ENCODE assay signal across 8 cellular contexts in the genomic region with DNA sequence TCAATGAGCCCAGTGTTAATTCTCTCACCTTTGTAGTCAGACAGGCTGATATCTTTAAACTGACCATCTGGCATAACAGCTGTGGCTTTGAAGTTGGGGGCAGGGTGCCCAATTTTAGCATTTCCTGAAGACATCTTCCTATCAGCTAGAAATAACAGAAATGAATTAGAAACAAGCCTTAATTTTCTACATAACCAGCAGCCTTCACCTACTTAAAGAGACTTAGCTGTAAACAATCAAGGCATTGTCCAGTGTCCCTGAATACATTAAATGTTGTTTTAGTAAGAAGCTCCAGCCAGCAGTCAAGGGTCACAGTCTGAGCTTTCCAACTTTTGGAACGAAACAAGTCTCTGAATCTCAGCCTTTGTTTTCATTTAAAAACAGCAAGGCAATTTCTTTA. TPM values are rescaled to one million over a fixed set of nuclear protein-coding genes. Genes with fewer than 3 reads are reported as not detected.
DNase-seq lines count a peak whose midpoint lies in the region; ATAC-seq lines count a peak whose summit lies in the region.

No MANE protein-coding gene starts in this region.

- no peaks in the 10 kb centered on the region for H3K27me3 Mint-ChIP-seq in naive thymus-derived CD8-positive, alpha-beta T cell

- peak overlapping the region; percentile 70 for H3K27ac ChIP-seq in caudate nucleus (ENCODE audit: low read depth, low read length)

- H3K36me3 Mint-ChIP-seq in naive thymus-derived CD8-positive, alpha-beta T cell = peaks cover 0 to 49% (median 8%) of the 10 kb centered on the region in 3 donors

- DNase-seq in COLO829 (ENCODE audit: low spot score) (peak; percentile 72), NAMALWA (ENCODE audit: low spot score) (peak; percentile 66), caudate nucleus (lab: John Stamatoyannopoulos, UW) (peak in 3 of 61 donors; percentile 6 to 77 (median 18)), NCI-H187 (lab: John Stamatoyannopoulos, UW) (no peak)
- no peak for DNase-seq in naive thymus-derived CD8-positive, alpha-beta T cell
- DNase-seq in stimulated activated CD4-positive, alpha-beta T cell treated with anti-CD3 and anti-CD28 coated beads, Interleukin-4, amount 100 ng/mL, for 24 hours = no peak

- H3K4me3 Mint-ChIP-seq in naive thymus-derived CD8-positive, alpha-beta T cell = peak overlapping the region in 9 of 10 donors; percentile 47 to 96 (median 71)

- H3K4me1 Mint-ChIP-seq in naive thymus-derived CD8-positive, alpha-beta T cell = peaks cover 15 to 40% (median 34%) of the 10 kb centered on the region in 4 donors

- no peak for ATAC-seq in naive thymus-derived CD8-positive, alpha-beta T cell
- ATAC-seq in GM19328 (IDR thresholded peaks at IDR 0.05; ENCODE audit: unreplicated experiment) (no peak), HG03135 (IDR thresholded peaks at IDR 0.05; ENCODE audit: unreplicated experiment) (no peak)

- H3K9me3 Mint-ChIP-seq in naive thymus-derived CD8-positive, alpha-beta T cell = no peaks in the 10 kb centered on the region

- POLR2A ChIA-PET in naive thymus-derived CD8-positive, alpha-beta T cell (lab: Charles Lee) = interaction anchor here (0.6 to 1.6 kb wide), 3 partner anchors 19 to 168 kb away, joined by 3 to 5 read pairs (median 4); a partner anchor contains a TSS

- peak overlapping the region in 7 of 10 donors; percentile 2 to 85 (median 40) for H3K27ac Mint-ChIP-seq in naive thymus-derived CD8-positive, alpha-beta T cell

RNA-seq across cellular contexts. Expression of a gene that starts 2.8 kb away (rescaled TPM):
- total RNA-seq in naive thymus-derived CD8-positive, alpha-beta T cell = 100 to 1,000 TPM; 115 to 129 TPM
- polyA plus RNA-seq in naive thymus-derived CD8-positive, alpha-beta T cell = 100 to 1,000 TPM; 174 to 214 (median 205) TPM

RNA-seq across cellular contexts. Expression of a gene that starts 18.8 kb away (rescaled TPM):
- 1 to 10 TPM; 4.8 to 5.5 TPM for total RNA-seq in naive thymus-derived CD8-positive, alpha-beta T cell
- 1 to 10 TPM in 1 of 3 donors, under 1 TPM in 2; 0.12 to 1.6 (median 0.82) TPM for polyA plus RNA-seq in naive thymus-derived CD8-positive, alpha-beta T cell

RNA-seq across cellular contexts. Expression of a gene that starts 19.0 kb away (rescaled TPM):
- total RNA-seq in naive thymus-derived CD8-positive, alpha-beta T cell = 10 to 100 TPM; 13.3 to 16.0 TPM
- polyA plus RNA-seq in naive thymus-derived CD8-positive, alpha-beta T cell = 10 to 100 TPM in 1 of 3 donors, 1 to 10 TPM in 2; 4.1 to 10.0 (median 5.0) TPM

RNA-seq across cellular contexts. Expression of a gene that starts 27.9 kb away (rescaled TPM):
- total RNA-seq in naive thymus-derived CD8-positive, alpha-beta T cell = 1 to 10 TPM; 9.8 to 10.0 TPM
- polyA plus RNA-seq in naive thymus-derived CD8-positive, alpha-beta T cell = 1 to 10 TPM; 2.3 to 3.1 (median 2.7) TPM

RNA-seq across cellular contexts. Expression of a gene that starts 31.7 kb away (rescaled TPM):
- 10 to 100 TPM; 74.8 to 78.0 TPM for total RNA-seq in naive thymus-derived CD8-positive, alpha-beta T cell
- polyA plus RNA-seq in naive thymus-derived CD8-positive, alpha-beta T cell = 10 to 100 TPM; 82.8 to 96.3 (median 85.5) TPM

Comparison
In these comparisons a context has a peak if more than half of its experiments do, and no peak if none do; other contexts are left out.
1. DNase-seq: peak in COLO829 (single experiment) and NAMALWA (single experiment); none in naive thymus-derived CD8-positive, alpha-beta T cell (0 of 10), stimulated activated CD4-positive, alpha-beta T cell treated with anti-CD3 and anti-CD28 coated beads, Interleukin-4, amount 100 ng/mL, for 24 hours (single experiment) and NCI-H187 (0 of 2).